15 cellular contexts compared by ENCODE assay signal in the genomic region with DNA sequence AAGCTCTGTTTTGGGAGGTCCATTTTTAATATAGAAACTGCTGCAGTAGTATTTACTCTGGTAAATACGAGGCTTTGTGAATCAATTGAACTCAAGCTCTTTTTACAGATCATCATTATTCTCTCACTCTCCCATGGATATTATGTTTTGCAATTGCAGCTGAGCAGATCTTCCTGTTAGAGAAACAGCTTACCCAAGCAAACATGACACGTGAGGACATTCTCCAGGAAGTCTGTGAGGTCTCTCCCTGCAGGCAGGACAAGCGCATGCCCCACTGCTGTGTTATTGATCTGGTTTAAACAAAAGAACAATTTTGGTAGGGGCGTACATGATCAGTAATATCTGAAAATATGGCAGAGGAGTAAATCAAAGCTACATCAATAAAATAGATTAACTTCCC.
DNase-seq lines count a peak whose midpoint lies in the region; ATAC-seq and TF ChIP-seq lines count a peak whose summit lies in the region.
"Had no signal": no experiment of that assay in that cellular context is flagged by ENCODE, and none has a peak within 500 bp of the region (broad histone marks: within the 10 kb centered on the region; RNA-seq: fewer than 3 reads in every experiment).

No MANE protein-coding gene starts in this region.

- DNase-seq in HFFc6: no peak
- DNase-seq in epidermal melanocyte (ENCODE audit: insufficient read length, low spot score): peak; percentile 57
- no peak for DNase-seq in chondrocyte (ENCODE audit: low spot score)
- no peak for DNase-seq in NCI-H2171 treated with DMSO at 0.1 percent for 48 hours (lab: John Stamatoyannopoulos, UW)
- DNase-seq in AG08395 (ENCODE audit: low spot score): no peak
- DNase-seq: activated naive CD8-positive, alpha-beta T cell treated with anti-CD3 and anti-CD28 coated beads, Interleukin-2, amount 50 U/mL, for 24 hours; activated T-cell treated with anti-CD3 and anti-CD28 coated beads, Interleukin-2, amount 50 U/mL, for 4 hours; BE2C; mammary epithelial cell; NCI-H2081 treated with DMSO at 0.1 percent for 48 hours had no signal

- peak overlapping the region; percentile 13 for H3K27ac ChIP-seq in ACC112 (ENCODE audit: low read depth, low read length)
- H3K27ac ChIP-seq: suprapubic skin had no signal

- peaks cover 63% of the 10 kb centered on the region for H3K36me3 Mint-ChIP-seq in HFFc6 (ENCODE audit: low read depth)
- H3K36me3 Mint-ChIP-seq in nephron (ENCODE audit: low read depth): peaks cover 76% of the 10 kb centered on the region
- H3K36me3 Mint-ChIP-seq in chondrocyte (ENCODE audit: low read depth): peaks cover 42% of the 10 kb centered on the region

- H3K4me1 Mint-ChIP-seq in HFFc6 (ENCODE audit: low read depth) (peaks cover 32% of the 10 kb centered on the region), nephron (peaks cover 4% of the 10 kb centered on the region), chondrocyte (ENCODE audit: low read depth) (peaks cover 18% of the 10 kb centered on the region)
- H3K4me1 Mint-ChIP-seq: activated naive CD8-positive, alpha-beta T cell treated with anti-CD3 and anti-CD28 coated beads, Interleukin-2, amount 50 U/mL, for 24 hours had no signal

- TF ChIP-seq CTCF in HFFc6 (IDR thresholded peaks at IDR 0.05) (no peak), nephron (IDR thresholded peaks at IDR 0.05; ENCODE audit: unreplicated experiment in 3 of 3) (no peak), chondrocyte (IDR thresholded peaks at IDR 0.05) (no peak)

- no peak overlapping the region for H2AFZ ChIP-seq in ACC112 (ENCODE audit: low read length, unreplicated experiment)

- H3K4me3 Mint-ChIP-seq in HFFc6: no peak overlapping the region
- no peak overlapping the region for H3K4me3 Mint-ChIP-seq in nephron
- H3K4me3 Mint-ChIP-seq in chondrocyte (ENCODE audit: unreplicated experiment): no peak overlapping the region
- H3K4me3 Mint-ChIP-seq: activated naive CD8-positive, alpha-beta T cell treated with anti-CD3 and anti-CD28 coated beads, Interleukin-2, amount 50 U/mL, for 24 hours; activated T-cell treated with anti-CD3 and anti-CD28 coated beads, Interleukin-2, amount 50 U/mL, for 4 hours had no signal

- H3K9me3 Mint-ChIP-seq in HFFc6: no peaks in the 10 kb centered on the region
- H3K9me3 Mint-ChIP-seq in nephron: no peaks in the 10 kb centered on the region
- no peaks in the 10 kb centered on the region for H3K9me3 Mint-ChIP-seq in chondrocyte (ENCODE audit: low read depth)
- H3K9me3 Mint-ChIP-seq: activated naive CD8-positive, alpha-beta T cell treated with anti-CD3 and anti-CD28 coated beads, Interleukin-2, amount 50 U/mL, for 24 hours; activated T-cell treated with anti-CD3 and anti-CD28 coated beads, Interleukin-2, amount 50 U/mL, for 4 hours had no signal

- peaks cover 58% of the 10 kb centered on the region for H3K79me2 ChIP-seq in ACC112 (ENCODE audit: control insufficient read depth, insufficient read depth, low read length, unreplicated experiment)

- peak overlapping the region; percentile 69 for H3K27ac Mint-ChIP-seq in HFFc6
- peak overlapping the region in 2 of 3 experiments; percentile 16 to 26 for H3K27ac Mint-ChIP-seq in nephron
- H3K27ac Mint-ChIP-seq in chondrocyte (ENCODE audit: unreplicated experiment): no peak overlapping the region
- H3K27ac Mint-ChIP-seq: activated naive CD8-positive, alpha-beta T cell treated with anti-CD3 and anti-CD28 coated beads, Interleukin-2, amount 50 U/mL, for 24 hours had no signal

- no peak overlapping the region for H3K4me3 ChIP-seq in ACC112 (ENCODE audit: low read depth, low read length)
- H3K4me3 ChIP-seq: coronary artery, suprapubic skin had no signal

- peaks cover 25% of the 10 kb centered on the region for H3K4me1 ChIP-seq in ACC112 (ENCODE audit: control insufficient read depth, insufficient read depth, low read length, unreplicated experiment)
- H3K4me1 ChIP-seq: suprapubic skin had no signal

- peaks cover 91% of the 10 kb centered on the region for H3K36me3 ChIP-seq in ACC112 (ENCODE audit: insufficient read depth, low read length)
- H3K36me3 ChIP-seq: BE2C had no signal

- H3K27me3 ChIP-seq in ACC112 (ENCODE audit: insufficient read depth, low read length): no peaks in the 10 kb centered on the region
- H3K27me3 ChIP-seq: BE2C, suprapubic skin had no signal

- peaks cover 16% of the 10 kb centered on the region for H3K27me3 Mint-ChIP-seq in HFFc6 (ENCODE audit: insufficient read depth)
- no peaks in the 10 kb centered on the region for H3K27me3 Mint-ChIP-seq in nephron (ENCODE audit: low read depth)
- H3K27me3 Mint-ChIP-seq in chondrocyte (ENCODE audit: low read depth): no peaks in the 10 kb centered on the region
- H3K27me3 Mint-ChIP-seq: activated naive CD8-positive, alpha-beta T cell treated with anti-CD3 and anti-CD28 coated beads, Interleukin-2, amount 50 U/mL, for 24 hours had no signal

- no peak for ATAC-seq in GM21619 (IDR thresholded peaks at IDR 0.05; ENCODE audit: unreplicated experiment)
- ATAC-seq: activated naive CD8-positive, alpha-beta T cell treated with anti-CD3 and anti-CD28 coated beads, Interleukin-2, amount 50 U/mL, for 24 hours; activated T-cell treated with anti-CD3 and anti-CD28 coated beads, Interleukin-2, amount 50 U/mL, for 4 hours had no signal
